Comparison of ENCODE assay signal across 29 cellular contexts in genomic region chr2:117960231-117960630, GRCh38. TPM values are rescaled to one million over a fixed set of nuclear protein-coding genes. Genes with fewer than 3 reads are reported as not detected.
DNase-seq lines count a peak whose midpoint lies in the region; ATAC-seq and TF ChIP-seq lines count a peak whose summit lies in the region.
"Had no signal": no experiment of that assay in that cellular context is flagged by ENCODE, and none has a peak within 500 bp of the region (broad histone marks: within the 10 kb centered on the region; RNA-seq: fewer than 3 reads in every experiment).

No MANE protein-coding gene starts in this region.

- H3K27ac Mint-ChIP-seq in CD4-positive, alpha-beta T cell, result peak overlapping the region; percentile 30
- peak overlapping the region; percentile 28 to 54 (median 52) for H3K27ac Mint-ChIP-seq in nephron
- H3K27ac Mint-ChIP-seq: activated B cell treated with CpG ODN at 0.5 μM for 24 hours, GM23338 had no signal

- no peak overlapping the region for H3K4me3 Mint-ChIP-seq in CD4-positive, alpha-beta T cell
- no peak overlapping the region for H3K4me3 Mint-ChIP-seq in nephron
- H3K4me3 Mint-ChIP-seq: activated B cell treated with CpG ODN at 0.5 μM for 24 hours; activated T-cell treated with anti-CD3 and anti-CD28 coated beads, Interleukin-2, amount 50 U/mL, for 4 hours; CD4-positive, alpha-beta memory T cell; GM23338 had no signal

- H3K36me3 Mint-ChIP-seq in CD4-positive, alpha-beta T cell (ENCODE audit: low read depth), result peaks cover 96% of the 10 kb centered on the region
- H3K36me3 Mint-ChIP-seq in nephron (ENCODE audit: low read depth), result peaks cover 44% of the 10 kb centered on the region

- no peak for TF ChIP-seq CTCF in CD4-positive, alpha-beta T cell (IDR thresholded peaks at IDR 0.05)
- TF ChIP-seq CTCF in fibroblast of mammary gland (conservative IDR thresholded peaks at IDR 0.05; ENCODE audit: control insufficient read depth, insufficient read depth, low read depth, low read length), result no peak
- no peak for TF ChIP-seq CTCF in nephron (IDR thresholded peaks at IDR 0.05; ENCODE audit: unreplicated experiment in 3 of 3)

- POLR2A ChIA-PET in CD4-positive, alpha-beta T cell (lab: Charles Lee), result no interaction called here

- no peaks in the 10 kb centered on the region for H3K27me3 ChIP-seq in CD4-positive, alpha-beta T cell (ENCODE audit: control insufficient read depth, insufficient read depth, low read length)
- H3K27me3 ChIP-seq: heart left ventricle, stomach had no signal

- H3K4me1 Mint-ChIP-seq in CD4-positive, alpha-beta T cell (ENCODE audit: low read depth), result no peaks in the 10 kb centered on the region
- peaks cover 6% of the 10 kb centered on the region for H3K4me1 Mint-ChIP-seq in nephron
- H3K4me1 Mint-ChIP-seq: activated B cell treated with CpG ODN at 0.5 μM for 24 hours, GM23338 had no signal

- no peak overlapping the region for H3K27ac ChIP-seq in CD4-positive, alpha-beta T cell (ENCODE audit: low read depth, low read length)
- H3K27ac ChIP-seq: heart left ventricle, PC-9, prostate gland, skin epidermis, stomach had no signal

- H3K4me3 ChIP-seq in fibroblast of mammary gland (ENCODE audit: control insufficient read depth, low read depth, low read length), result no peak overlapping the region
- H3K4me3 ChIP-seq: GM23338, heart left ventricle, PC-9, prostate gland, skin epidermis, stomach had no signal

- DNase-seq in CD4-positive, alpha-beta T cell, result no peak
- DNase-seq in amniotic stem cell (lab: John Stamatoyannopoulos, UW) (peak; percentile 16), fibroblast of mammary gland (ENCODE audit: low read depth) (peak; percentile 30), NCI-H748 (lab: John Stamatoyannopoulos, UW; ENCODE audit: unreplicated experiment) (no peak), UCSD-AML1 (lab: John Stamatoyannopoulos, UW; ENCODE audit: unreplicated experiment) (no peak), germinal center (ENCODE audit: low spot score) (no peak)
- DNase-seq: activated B cell treated with CpG ODN at 0.5 μM for 24 hours; activated CD4-positive, alpha-beta T cell treated with anti-CD3 and anti-CD28 coated beads, Interleukin-2, amount 50 U/mL, for 1 hour; activated T-cell treated with anti-CD3 and anti-CD28 coated beads, Interleukin-2, amount 50 U/mL, for 4 hours; AML-193; CD4-positive, alpha-beta memory T cell; central memory CD4-positive, alpha-beta T cell; EL; heart left ventricle; left cardiac atrium; NCI-H1694; NCI-H2171; NCI-H510A treated with DMSO at 0.1 percent for 48 hours; PC-9; Right ventricle myocardium superior; stomach; T-helper 9 cell; trophoblast cell had no signal

- no peak for ATAC-seq in CD4-positive, alpha-beta T cell (ENCODE audit: poor library complexity)
- ATAC-seq in GM21528 (IDR thresholded peaks at IDR 0.05; ENCODE audit: low FRiP score, unreplicated experiment), result no peak
- ATAC-seq: activated T-cell treated with anti-CD3 and anti-CD28 coated beads, Interleukin-2, amount 50 U/mL, for 4 hours; GM23338; heart left ventricle; HepG2 had no signal

- no peaks in the 10 kb centered on the region for H3K9me3 ChIP-seq in CD4-positive, alpha-beta T cell (ENCODE audit: control insufficient read depth, low read length)
- H3K9me3 ChIP-seq: heart left ventricle, prostate gland, stomach had no signal

- intact Hi-C loops in CD4-positive, alpha-beta T cell (cut with DNase I, micrococcal nuclease), result no loop called here

- CTCF ChIA-PET in CD4-positive, alpha-beta T cell (lab: Charles Lee), result interaction anchor here (0.9 to 1.5 kb wide), 2 partner anchors 9 to 146 kb away, joined by 3 to 5 read pairs; partner anchors contain the start of gene DDX18

- no peaks in the 10 kb centered on the region for H3K27me3 Mint-ChIP-seq in CD4-positive, alpha-beta T cell
- no peaks in the 10 kb centered on the region for H3K27me3 Mint-ChIP-seq in nephron (ENCODE audit: low read depth)
- H3K27me3 Mint-ChIP-seq: activated B cell treated with CpG ODN at 0.5 μM for 24 hours; CD4-positive, alpha-beta memory T cell had no signal

- H3K9me3 Mint-ChIP-seq in CD4-positive, alpha-beta T cell, result no peaks in the 10 kb centered on the region
- H3K9me3 Mint-ChIP-seq in nephron, result no peaks in the 10 kb centered on the region
- H3K9me3 Mint-ChIP-seq: activated B cell treated with CpG ODN at 0.5 μM for 24 hours; activated T-cell treated with anti-CD3 and anti-CD28 coated beads, Interleukin-2, amount 50 U/mL, for 4 hours; CD4-positive, alpha-beta memory T cell; GM23338 had no signal

RNA-seq across cellular contexts. Expression of gene CCDC93, which starts 53.6 kb away (rescaled TPM):
- 10 to 100 TPM; 62.2 to 64.5 TPM for total RNA-seq in CD4-positive, alpha-beta T cell

Comparison
In these comparisons a context has a peak if more than half of its experiments do, and no peak if none do; other contexts are left out.
1. DNase-seq: peak in amniotic stem cell (single experiment) and fibroblast of mammary gland (single experiment); none in CD4-positive, alpha-beta T cell (0 of 10), NCI-H748 (single experiment), UCSD-AML1 (single experiment) and germinal center (single experiment).